ENCODE assay signal across 12 cellular contexts in genomic region chr2:28619213-28620196, GRCh38.
A peak's percentile ranks its signal among the peaks of the same experiment; 100 is the strongest.
DNase-seq lines count a peak whose midpoint lies in the region; ATAC-seq and TF ChIP-seq lines count a peak whose summit lies in the region.
"Had no signal": no experiment of that assay in that cellular context is flagged by ENCODE, and none has a peak within 500 bp of the region (broad histone marks: within the 10 kb centered on the region; RNA-seq: fewer than 3 reads in every experiment).

No MANE protein-coding gene starts in this region.

- H3K9me3 ChIP-seq in thoracic aorta, result no peaks in the 10 kb centered on the region
- H3K9me3 ChIP-seq: SJCRH30 had no signal

- no peak for ATAC-seq in activated T-cell treated with anti-CD3 and anti-CD28 coated beads, Interleukin-2, amount 50 U/mL, for 72 hours (replicated peaks in 1 of 2)
- ATAC-seq in memory B cell (ENCODE audit: low read depth) (no peak), thoracic aorta (ENCODE audit: insufficient number of reproducible peaks, low FRiP score, low read depth) (no peak), GM21447 (IDR thresholded peaks at IDR 0.05; ENCODE audit: unreplicated experiment) (no peak), GM21737 (IDR thresholded peaks at IDR 0.05; ENCODE audit: unreplicated experiment) (no peak), HG02970 (IDR thresholded peaks at IDR 0.05; ENCODE audit: low FRiP score, unreplicated experiment) (no peak)
- ATAC-seq: left colon had no signal

- no peak overlapping the region for H3K4me3 ChIP-seq in thoracic aorta
- H3K4me3 ChIP-seq: SJCRH30 had no signal

- H3K27ac Mint-ChIP-seq in activated T-cell treated with anti-CD3 and anti-CD28 coated beads, Interleukin-2, amount 50 U/mL, for 72 hours, result peak overlapping the region; percentile 8
- H3K27ac Mint-ChIP-seq in activated naive CD8-positive, alpha-beta T cell, result peak overlapping the region; percentile 96
- H3K27ac Mint-ChIP-seq in memory B cell, result peak overlapping the region; percentile 96

- no peak for TF ChIP-seq CTCF in thoracic aorta (IDR thresholded peaks at IDR 0.05)

- H3K27me3 ChIP-seq in thoracic aorta (replicated peaks; ENCODE audit: insufficient read depth), result no peaks in the 10 kb centered on the region
- H3K27me3 ChIP-seq: SJCRH30 had no signal

- H3K4me1 ChIP-seq in thoracic aorta (ENCODE audit: control insufficient read depth in 1 of 2, low read depth in 2 of 2), result peaks cover 31 to 77% of the 10 kb centered on the region in 2 donors

- DNase-seq in activated T-cell treated with anti-CD3 and anti-CD28 coated beads, Interleukin-2, amount 50 U/mL, for 72 hours, result no peak
- DNase-seq in activated T-cell treated with anti-CD3 and anti-CD28 coated beads for 4 hours (no peak), memory B cell (ENCODE audit: low spot score in 2 of 2) (no peak), thoracic aorta (ENCODE audit: low spot score) (no peak)
- DNase-seq: Kasumi-1, NCI-H510A treated with DMSO at 0.1 percent for 48 hours, SJCRH30 had no signal

- peaks cover 81% of the 10 kb centered on the region for H3K4me1 Mint-ChIP-seq in activated T-cell treated with anti-CD3 and anti-CD28 coated beads, Interleukin-2, amount 50 U/mL, for 72 hours (ENCODE audit: low read depth)
- H3K4me1 Mint-ChIP-seq in activated naive CD8-positive, alpha-beta T cell (ENCODE audit: low read depth), result peaks cover 72% of the 10 kb centered on the region
- peaks cover 19% of the 10 kb centered on the region for H3K4me1 Mint-ChIP-seq in memory B cell

- no peaks in the 10 kb centered on the region for H3K9me3 Mint-ChIP-seq in activated T-cell treated with anti-CD3 and anti-CD28 coated beads, Interleukin-2, amount 50 U/mL, for 72 hours
- no peaks in the 10 kb centered on the region for H3K9me3 Mint-ChIP-seq in activated naive CD8-positive, alpha-beta T cell (ENCODE audit: low read depth)
- no peaks in the 10 kb centered on the region for H3K9me3 Mint-ChIP-seq in memory B cell

- H3K27ac ChIP-seq in thoracic aorta, result peak overlapping the region; percentile 99 to 100
- H3K27ac ChIP-seq: SJCRH30 had no signal

- peak overlapping the region in 1 of 2 donors; percentile 31 for H3K4me3 Mint-ChIP-seq in activated T-cell treated with anti-CD3 and anti-CD28 coated beads, Interleukin-2, amount 50 U/mL, for 72 hours
- peak overlapping the region; percentile 76 for H3K4me3 Mint-ChIP-seq in activated naive CD8-positive, alpha-beta T cell
- no peak overlapping the region for H3K4me3 Mint-ChIP-seq in memory B cell

- H3K36me3 ChIP-seq in thoracic aorta, result no peaks in the 10 kb centered on the region
- H3K36me3 ChIP-seq: SJCRH30 had no signal

- H3K27me3 Mint-ChIP-seq in activated T-cell treated with anti-CD3 and anti-CD28 coated beads, Interleukin-2, amount 50 U/mL, for 72 hours (ENCODE audit: low read depth), result no peaks in the 10 kb centered on the region
- no peaks in the 10 kb centered on the region for H3K27me3 Mint-ChIP-seq in activated naive CD8-positive, alpha-beta T cell
- peaks cover 4% of the 10 kb centered on the region for H3K27me3 Mint-ChIP-seq in memory B cell

- H3K36me3 Mint-ChIP-seq in activated T-cell treated with anti-CD3 and anti-CD28 coated beads, Interleukin-2, amount 50 U/mL, for 72 hours (ENCODE audit: insufficient read depth in 2 of 2), result no peaks in the 10 kb centered on the region
- H3K36me3 Mint-ChIP-seq in activated naive CD8-positive, alpha-beta T cell, result peaks cover 3% of the 10 kb centered on the region
- peaks cover 2% of the 10 kb centered on the region for H3K36me3 Mint-ChIP-seq in memory B cell

Comparison
In these comparisons a context has a peak if more than half of its experiments do, and no peak if none do; other contexts are left out.
1. H3K27ac Mint-ChIP-seq: peak in every context shown above with its lines; median percentile 96 in activated naive CD8-positive, alpha-beta T cell; 96 in memory B cell; 8 in activated T-cell treated with anti-CD3 and anti-CD28 coated beads, Interleukin-2, amount 50 U/mL, for 72 hours.